ENCODE assay signal across 11 cellular contexts in the genomic region with DNA sequence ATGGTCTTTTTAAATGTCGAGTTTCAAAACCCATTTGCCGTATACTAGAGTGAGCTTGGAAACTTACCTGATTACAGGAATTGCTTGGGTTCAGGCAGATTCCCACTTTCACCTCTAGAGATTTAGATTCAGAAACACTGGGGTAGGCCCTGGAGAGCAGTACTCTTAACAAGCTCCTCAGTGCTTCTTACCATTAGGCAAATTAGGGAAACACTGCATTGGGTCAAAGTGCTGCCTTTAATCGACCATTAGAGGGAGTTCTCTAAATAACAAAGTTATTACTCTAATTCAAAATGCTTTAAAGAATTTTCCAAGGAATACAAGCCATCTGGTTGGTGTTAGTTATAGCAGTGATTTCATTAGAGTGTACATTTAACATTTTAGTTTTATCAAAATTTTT.
DNase-seq lines count a peak whose midpoint lies in the region; ATAC-seq and TF ChIP-seq lines count a peak whose summit lies in the region.
"Had no signal": no experiment of that assay in that cellular context is flagged by ENCODE, and none has a peak within 500 bp of the region (broad histone marks: within the 10 kb centered on the region; RNA-seq: fewer than 3 reads in every experiment).

No MANE protein-coding gene starts in this region.

- H4K20me1 ChIP-seq in IMR-90 (ENCODE audit: insufficient read depth, low read length): no peaks in the 10 kb centered on the region

- H3K27me3 ChIP-seq in IMR-90 (ENCODE audit: control insufficient read depth, insufficient read depth, low read length): no peaks in the 10 kb centered on the region
- no peaks in the 10 kb centered on the region for H3K27me3 ChIP-seq in body of pancreas

- DNase-seq in AG04449 (ENCODE audit: low read depth, low spot score) (no peak), IMR-90 (peak; percentile 33), body of pancreas (no peak), kidney tubule cell (ENCODE audit: low spot score) (peak; percentile 27), left colon (no peak), NCI-H2081 (lab: John Stamatoyannopoulos, UW) (no peak), NCI-H1105 treated with DMSO at 0.1 percent for 48 hours (lab: John Stamatoyannopoulos, UW) (no peak)
- DNase-seq: DMS79, NCI-H187 had no signal

- TF ChIP-seq CTCF in AG04449 (IDR thresholded peaks at IDR 0.05; ENCODE audit: insufficient read depth, low read length, missing control alignments): peak; percentile 26
- TF ChIP-seq CTCF in IMR-90 (conservative IDR thresholded peaks at IDR 0.05; ENCODE audit: low read depth, low read length): peak; percentile 42
- peak; percentile 6 to 31 (median 18) for TF ChIP-seq CTCF in body of pancreas (IDR thresholded peaks at IDR 0.05)

- H3K4me2 ChIP-seq in IMR-90 (ENCODE audit: low read depth, low read length): no peak overlapping the region

- peak overlapping the region; percentile 50 to 99 for H4K8ac ChIP-seq in IMR-90 (ENCODE audit: low read depth in 2 of 2, low read length in 2 of 2)

- peak overlapping the region; percentile 100; the same call in 1 of the 2 replicates for H4K91ac ChIP-seq in IMR-90 (ENCODE audit: insufficient read depth, low read depth, low read length)

- H2BK120ac ChIP-seq in IMR-90 (ENCODE audit: low read depth, low read length): peak overlapping the region; percentile 100

- H3K9ac ChIP-seq in IMR-90 (ENCODE audit: low read depth, low read length): no peak overlapping the region

- no peak overlapping the region for H3K27ac ChIP-seq in IMR-90 (ENCODE audit: insufficient read depth, low read length)
- no peak overlapping the region for H3K27ac ChIP-seq in body of pancreas
- H3K27ac ChIP-seq: epithelial cell of prostate had no signal

- H2AK5ac ChIP-seq in IMR-90 (ENCODE audit: low read depth, low read length): peak overlapping the region; percentile 26; the same call in 1 of the 2 replicates

- dilution Hi-C loops in IMR-90 (cut with HindIII; ENCODE audit: low sequenced_read_pairs, unreplicated experiment): no loop called here

- in situ Hi-C loops in IMR-90 (cut with MboI; ENCODE audit: low sequenced_read_pairs): no loop called here

- WGBS in IMR-90 (ENCODE audit: extremely low coverage in 2 of 2, insufficient read length in 1 of 2), 2 experiments: no CpG with 5 or more reads among the region's 3 CpGs
- 64 to 70% methylated on average over 3 of the region's 3 CpGs for WGBS in body of pancreas, 2 donors

- ATAC-seq in IMR-90 (ENCODE audit: low read depth): peak; percentile 22
- ATAC-seq in body of pancreas: no peak
- ATAC-seq in left colon: no peak
- no peak for ATAC-seq in HG03439 (IDR thresholded peaks at IDR 0.05; ENCODE audit: unreplicated experiment)

- H3K4ac ChIP-seq in IMR-90 (ENCODE audit: low read depth, low read length): peak overlapping the region; percentile 99

- BruUV-seq in IMR-90 (replicated peaks; lab: Mats Ljungman, UMichigan): no TSS peak

- no peak overlapping the region for H3K4me3 ChIP-seq in AG04449 (ENCODE audit: low read depth, low read length)
- H3K4me3 ChIP-seq in IMR-90 (ENCODE audit: insufficient read depth, low read depth, low read length): no peak overlapping the region
- no peak overlapping the region for H3K4me3 ChIP-seq in body of pancreas

- POLR2A ChIA-PET in AG04449 (lab: Yijun Ruan, JAX) (no interaction called here), IMR-90 (lab: Charles Lee; ENCODE audit: unreplicated experiment) (no interaction called here)

- H3K9me3 ChIP-seq in IMR-90 (ENCODE audit: control insufficient read depth, insufficient read depth, low read length) (no peaks in the 10 kb centered on the region), body of pancreas (no peaks in the 10 kb centered on the region)

- H3K79me1 ChIP-seq in IMR-90 (ENCODE audit: low read depth in 1 of 2, low read length in 2 of 2): no peaks in the 10 kb centered on the region

- H2BK15ac ChIP-seq in IMR-90 (ENCODE audit: low read depth, low read length): peak overlapping the region; percentile 80; the same call in 2 of the 3 replicates

- peaks cover 8% of the 10 kb centered on the region for H3K9me1 ChIP-seq in IMR-90 (ENCODE audit: insufficient read depth, low read length)

- intact Hi-C loops in IMR-90 (cut with micrococcal nuclease): loop anchor here (2.0 kb wide), 1 partner anchor 326 kb away; no protein-coding TSS in a partner anchor
- intact Hi-C loops in body of pancreas (cut with DNase I): no loop called here
- intact Hi-C loops in left colon (cut with DNase I, micrococcal nuclease): no loop called here

- peak overlapping the region; percentile 89; the same call in 1 of the 2 replicates for H3K18ac ChIP-seq in IMR-90 (ENCODE audit: low read depth, low read length)

- H4K5ac ChIP-seq in IMR-90 (ENCODE audit: low read depth, low read length): peak overlapping the region; percentile 55; the same call in 1 of the 2 replicates

- TF ChIP-seq POLR2A in IMR-90 (IDR thresholded peaks at IDR 0.05; ENCODE audit: low read depth, low read length) (no peak), body of pancreas (IDR thresholded peaks at IDR 0.05) (no peak)

- peak overlapping the region; percentile 62; the same call in 1 of the 2 replicates for H3K14ac ChIP-seq in IMR-90 (replicated peaks; ENCODE audit: low read depth, low read length)

- no peak overlapping the region for H2AK9ac ChIP-seq in IMR-90 (replicated peaks; ENCODE audit: low read depth, low read length, poor library complexity)

- peak overlapping the region; percentile 92 for H2BK20ac ChIP-seq in IMR-90 (ENCODE audit: low read depth, low read length)

- peak overlapping the region; percentile 99 for H2BK5ac ChIP-seq in IMR-90 (ENCODE audit: low read depth, low read length, poor library complexity, severe bottlenecking)

- H3K4me1 ChIP-seq in IMR-90 (ENCODE audit: control insufficient read depth, insufficient read depth, low read length) (peaks cover 15% of the 10 kb centered on the region), body of pancreas (peaks cover 11% of the 10 kb centered on the region)

- H2AFZ ChIP-seq in IMR-90 (replicated peaks; ENCODE audit: low read length, poor library complexity): no peak overlapping the region

- H3K23ac ChIP-seq in IMR-90 (ENCODE audit: low read depth, low read length): no peak overlapping the region

- H3K36me3 ChIP-seq in IMR-90 (ENCODE audit: control insufficient read depth, insufficient read depth, low read length) (no peaks in the 10 kb centered on the region), body of pancreas (replicated peaks in 1 of 2; ENCODE audit: insufficient read depth in 1 of 2, low read depth in 2 of 2) (no peaks in the 10 kb centered on the region)

- no peak for TF ChIP-seq RAD21 in IMR-90 (IDR thresholded peaks at IDR 0.05; ENCODE audit: low read length)

- H3K56ac ChIP-seq in IMR-90 (ENCODE audit: extremely low read depth, insufficient read depth, low read length): no peak overlapping the region

- CTCF ChIA-PET in AG04449 (lab: Yijun Ruan, JAX) (interaction anchor here (0.8 to 1.9 kb wide), 10 partner anchors 9 to 339 kb away, joined by 3 to 16 read pairs (median 4); no protein-coding TSS in a partner anchor), IMR-90 (lab: Yijun Ruan, JAX) (interaction anchor here (1.3 to 4.1 kb wide), 3 partner anchors 8 to 324 kb away, joined by 4 to 15 read pairs (median 5); no protein-coding TSS in a partner anchor)

TF ChIP-seq in IMR-90, 13 proteins besides CTCF, POLR2A, EP300 and RAD21:
- no peak for TF ChIP-seq MXI1 (IDR thresholded peaks at IDR 0.05; ENCODE audit: borderline replicate concordance, low read depth, low read length)
- TF ChIP-seq RFX5 (IDR thresholded peaks at IDR 0.05; ENCODE audit: low read depth, low read length): no peak
- TF ChIP-seq RCOR1 (IDR thresholded peaks at IDR 0.05; ENCODE audit: insufficient replicate concordance, low read length): no peak
- TF ChIP-seq FOS (IDR thresholded peaks at IDR 0.05; ENCODE audit: low read depth, low read length): no peak
- no peak for TF ChIP-seq MAFK (IDR thresholded peaks at IDR 0.05; ENCODE audit: low read depth, low read length)
- TF ChIP-seq, protein P1, sequence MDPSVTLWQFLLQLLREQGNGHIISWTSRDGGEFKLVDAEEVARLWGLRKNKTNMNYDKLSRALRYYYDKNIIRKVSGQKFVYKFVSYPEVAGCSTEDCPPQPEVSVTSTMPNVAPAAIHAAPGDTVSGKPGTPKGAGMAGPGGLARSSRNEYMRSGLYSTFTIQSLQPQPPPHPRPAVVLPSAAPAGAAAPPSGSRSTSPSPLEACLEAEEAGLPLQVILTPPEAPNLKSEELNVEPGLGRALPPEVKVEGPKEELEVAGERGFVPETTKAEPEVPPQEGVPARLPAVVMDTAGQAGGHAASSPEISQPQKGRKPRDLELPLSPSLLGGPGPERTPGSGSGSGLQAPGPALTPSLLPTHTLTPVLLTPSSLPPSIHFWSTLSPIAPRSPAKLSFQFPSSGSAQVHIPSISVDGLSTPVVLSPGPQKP (IDR thresholded peaks at IDR 0.05; ENCODE audit: borderline replicate concordance, low read depth, low read length): no peak
- no peak for TF ChIP-seq SMC3 (IDR thresholded peaks at IDR 0.05; ENCODE audit: low read depth, low read length)
- no peak for TF ChIP-seq NFE2L2 (IDR thresholded peaks at IDR 0.05; ENCODE audit: low read depth, low read length)
- no peak for TF ChIP-seq CHD1 (IDR thresholded peaks at IDR 0.05; ENCODE audit: low read depth, low read length)
- TF ChIP-seq CEBPB (IDR thresholded peaks at IDR 0.05; ENCODE audit: low read depth, low read length): no peak
- TF ChIP-seq, protein P2, sequence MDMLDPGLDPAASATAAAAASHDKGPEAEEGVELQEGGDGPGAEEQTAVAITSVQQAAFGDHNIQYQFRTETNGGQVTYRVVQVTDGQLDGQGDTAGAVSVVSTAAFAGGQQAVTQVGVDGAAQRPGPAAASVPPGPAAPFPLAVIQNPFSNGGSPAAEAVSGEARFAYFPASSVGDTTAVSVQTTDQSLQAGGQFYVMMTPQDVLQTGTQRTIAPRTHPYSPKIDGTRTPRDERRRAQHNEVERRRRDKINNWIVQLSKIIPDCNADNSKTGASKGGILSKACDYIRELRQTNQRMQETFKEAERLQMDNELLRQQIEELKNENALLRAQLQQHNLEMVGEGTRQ (IDR thresholded peaks at IDR 0.05; ENCODE audit: low read depth, low read length): no peak
- no peak for TF ChIP-seq MAZ (IDR thresholded peaks at IDR 0.05; ENCODE audit: borderline replicate concordance, low read depth, low read length)
- no peak for TF ChIP-seq BHLHE40 (IDR thresholded peaks at IDR 0.05; ENCODE audit: low read depth, low read length)

Comparison
In these comparisons a context has a peak if more than half of its experiments do, and no peak if none do; other contexts are left out.
1. DNase-seq: peak in IMR-90 (single experiment) and kidney tubule cell (single experiment); none in AG04449 (single experiment), body of pancreas (0 of 4), left colon (0 of 2), NCI-H2081 (0 of 2) and NCI-H1105 treated with DMSO at 0.1 percent for 48 hours (single experiment).
2. Peak in every context shown above with its lines, with median percentiles within 50 percentile points of each other: CTCF ChIP-seq.